Comparison of ENCODE assay signal across 9 cellular contexts in the genomic region with DNA sequence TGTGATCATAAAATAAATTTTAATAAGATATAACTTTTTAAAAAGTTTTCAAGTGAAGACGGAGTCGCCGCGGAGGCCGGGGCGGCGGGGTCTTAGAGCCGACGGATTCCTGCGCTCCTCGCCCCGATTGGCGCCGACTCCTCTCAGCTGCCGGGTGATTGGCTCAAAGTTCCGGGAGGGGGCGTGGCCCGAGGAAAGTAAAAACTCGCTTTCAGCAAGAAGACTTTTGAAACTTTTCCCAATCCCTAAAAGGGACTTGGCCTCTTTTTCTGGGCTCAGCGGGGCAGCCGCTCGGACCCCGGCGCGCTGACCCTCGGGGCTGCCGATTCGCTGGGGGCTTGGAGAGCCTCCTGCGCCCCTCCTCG.
DNase-seq lines count a peak whose midpoint lies in the region; ATAC-seq lines count a peak whose summit lies in the region.
"Had no signal": no experiment of that assay in that cellular context is flagged by ENCODE, and none has a peak within 500 bp of the region (broad histone marks: within the 10 kb centered on the region; RNA-seq: fewer than 3 reads in every experiment).

Gene FOXC2, plus strand, starts transcription at position 229 of the 365 bp plus-strand sequence. CDS start 507 bp downstream, outside the sequence.

- peak within 1 kb of the TSS in 1 of 2 donors; percentile 47 for H3K4me3 Mint-ChIP-seq in effector memory CD8-positive, alpha-beta T cell

- peaks cover 55 to 84% of the 10 kb centered on the region in 2 donors for H3K27me3 Mint-ChIP-seq in effector memory CD8-positive, alpha-beta T cell

- no peaks in the 10 kb centered on the region for H3K9me3 Mint-ChIP-seq in effector memory CD8-positive, alpha-beta T cell

- H3K27ac ChIP-seq in cingulate gyrus (ENCODE audit: low read depth, low read length): peak within 1 kb of the TSS; percentile 19
- H3K27ac ChIP-seq: HL-60 had no signal

- no peak within 1 kb of the TSS for H3K27ac Mint-ChIP-seq in effector memory CD8-positive, alpha-beta T cell

- H3K36me3 Mint-ChIP-seq in effector memory CD8-positive, alpha-beta T cell (ENCODE audit: insufficient read depth): peaks cover 9% of the 10 kb centered on the region

- DNase-seq in ELR (ENCODE audit: low read depth) (peak; percentile 97), T-helper 22 cell (ENCODE audit: low read depth) (peak; percentile 13), kidney tubule cell (ENCODE audit: low spot score) (peak; percentile 81)
- DNase-seq in stimulated activated CD8-positive, alpha-beta memory T cell treated with anti-CD3 and anti-CD28 coated beads, Interleukin-2, amount 100 ng/mL, for 48 hours (ENCODE audit: low read depth in 2 of 2): peak; percentile 41 to 42
- DNase-seq in effector memory CD8-positive, alpha-beta T cell: no peak

- peaks cover 8 to 14% of the 10 kb centered on the region in 2 donors for H3K4me1 Mint-ChIP-seq in effector memory CD8-positive, alpha-beta T cell (ENCODE audit: low read depth in 2 of 2)

- ATAC-seq in GM19467 (IDR thresholded peaks at IDR 0.05; ENCODE audit: unreplicated experiment) (no peak), HG03135 (IDR thresholded peaks at IDR 0.05; ENCODE audit: unreplicated experiment) (no peak)
- ATAC-seq in effector memory CD8-positive, alpha-beta T cell (replicated peaks): no peak

Comparison
In these comparisons a context has a peak if more than half of its experiments do, and no peak if none do; other contexts are left out.
1. DNase-seq: peak in ELR (single experiment), T-helper 22 cell (single experiment), kidney tubule cell (single experiment) and stimulated activated CD8-positive, alpha-beta memory T cell treated with anti-CD3 and anti-CD28 coated beads, Interleukin-2, amount 100 ng/mL, for 48 hours (2 of 2); none in effector memory CD8-positive, alpha-beta T cell (0 of 3).